ENCODE assay signal across 8 cellular contexts in the genomic region with DNA sequence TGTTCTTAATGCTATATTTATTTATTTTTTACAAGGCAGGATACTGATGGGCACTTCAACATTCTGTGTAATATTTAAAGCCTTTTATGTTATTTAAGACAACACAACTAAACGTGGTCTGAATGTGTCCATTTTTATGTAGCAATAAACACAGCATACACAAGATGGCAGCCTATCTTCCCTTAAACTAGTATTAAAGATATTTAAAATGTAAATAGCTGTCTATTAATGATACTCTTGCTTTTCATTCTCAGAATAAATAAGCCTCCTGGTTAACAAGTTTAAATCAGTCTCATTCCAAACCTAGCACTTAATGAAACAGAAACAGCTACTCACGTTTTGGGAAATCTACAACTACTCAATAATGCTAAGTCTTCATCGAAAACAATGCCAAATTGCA.
A peak's percentile ranks its signal among the peaks of the same experiment; 100 is the strongest.
DNase-seq lines count a peak whose midpoint lies in the region; ATAC-seq and TF ChIP-seq lines count a peak whose summit lies in the region.

No MANE protein-coding gene starts in this region.

- H3K27ac ChIP-seq in left lung, result no peak overlapping the region
- H3K27ac ChIP-seq in thyroid gland, result no peak overlapping the region

- no peaks in the 10 kb centered on the region for H3K9me3 ChIP-seq in left lung
- H3K9me3 ChIP-seq in thyroid gland, result no peaks in the 10 kb centered on the region

- H3K36me3 ChIP-seq in left lung (no peaks in the 10 kb centered on the region), thyroid gland (no peaks in the 10 kb centered on the region)

- ATAC-seq in HG02943 (IDR thresholded peaks at IDR 0.05; ENCODE audit: low read depth, unreplicated experiment) (peak; percentile 55), left lung (peak; percentile 91)

- H3K4me3 ChIP-seq in GM12865 (ENCODE audit: low read depth, low read length) (no peak overlapping the region), left lung (no peak overlapping the region), thyroid gland (replicated peaks in 1 of 3) (no peak overlapping the region)

- CTCF ChIA-PET in HEK293T (lab: Yijun Ruan, JAX), result interaction anchor here (0.6 to 2.0 kb wide), 5 partner anchors 14 to 415 kb away, joined by 3 to 4 read pairs (median 3); no protein-coding TSS in a partner anchor

- DNase-seq in GM12865 (ENCODE audit: low read depth) (peak; percentile 33), SHP77 treated with DMSO at 0.1 percent for 48 hours (lab: John Stamatoyannopoulos, UW) (peak; percentile 29), left lung (no peak), thyroid gland (no peak), HEK293T (ENCODE audit: extremely low spot score) (no peak), NCI-H2029 treated with DMSO at 0.1 percent for 48 hours (lab: John Stamatoyannopoulos, UW) (no peak), NCI-H2196 (lab: John Stamatoyannopoulos, UW; ENCODE audit: unreplicated experiment) (no peak)

- WGBS in thyroid gland, 2 donors, result 36 to 40% methylated on average over 3 of the region's 3 CpGs

- intact Hi-C loops in left lung (cut with DNase I) (loop anchor here in 1 of 2 donors (10.0 kb wide), 1 partner anchor 296 kb away; no protein-coding TSS in a partner anchor), thyroid gland (cut with DNase I) (no loop called here)

- H3K27me3 ChIP-seq in left lung (no peaks in the 10 kb centered on the region), thyroid gland (no peaks in the 10 kb centered on the region)

- POLR2A ChIA-PET in HEK293T (lab: Yijun Ruan, JAX), result interaction anchor here (0.9 kb wide), 1 partner anchor 471 kb away, joined by 3 read pairs; no protein-coding TSS in a partner anchor

- TF ChIP-seq CTCF in GM12865 (IDR thresholded peaks at IDR 0.05; ENCODE audit: insufficient read depth, low read depth, low read length, missing control alignments) (no peak), left lung (IDR thresholded peaks at IDR 0.05) (no peak), thyroid gland (IDR thresholded peaks at IDR 0.05) (no peak)

- H3K4me1 ChIP-seq in left lung (peaks cover 0 to 5% of the 10 kb centered on the region in 2 donors), thyroid gland (no peaks in the 10 kb centered on the region)

- no peak for TF ChIP-seq POLR2A in thyroid gland (IDR thresholded peaks at IDR 0.05)

TF ChIP-seq in HEK293T, 16 proteins besides CTCF, POLR2A, EP300 and RAD21:
- TF ChIP-seq CTBP1 (IDR thresholded peaks at IDR 0.05; ENCODE audit: borderline replicate concordance) (no peak), HDGF (IDR thresholded peaks at IDR 0.05; ENCODE audit: borderline replicate concordance) (no peak), SP1 (IDR thresholded peaks at IDR 0.05) (no peak), ARNT (IDR thresholded peaks at IDR 0.05) (no peak), FOXM1 (IDR thresholded peaks at IDR 0.05; ENCODE audit: borderline replicate concordance) (no peak)
- TF ChIP-seq, protein P1, sequence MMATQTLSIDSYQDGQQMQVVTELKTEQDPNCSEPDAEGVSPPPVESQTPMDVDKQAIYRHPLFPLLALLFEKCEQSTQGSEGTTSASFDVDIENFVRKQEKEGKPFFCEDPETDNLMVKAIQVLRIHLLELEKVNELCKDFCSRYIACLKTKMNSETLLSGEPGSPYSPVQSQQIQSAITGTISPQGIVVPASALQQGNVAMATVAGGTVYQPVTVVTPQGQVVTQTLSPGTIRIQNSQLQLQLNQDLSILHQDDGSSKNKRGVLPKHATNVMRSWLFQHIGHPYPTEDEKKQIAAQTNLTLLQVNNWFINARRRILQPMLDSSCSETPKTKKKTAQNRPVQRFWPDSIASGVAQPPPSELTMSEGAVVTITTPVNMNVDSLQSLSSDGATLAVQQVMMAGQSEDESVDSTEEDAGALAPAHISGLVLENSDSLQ (IDR thresholded peaks at IDR 0.05), result no peak

Comparison
In these comparisons a context has a peak if more than half of its experiments do, and no peak if none do; other contexts are left out.
1. DNase-seq: peak in GM12865 (single experiment) and SHP77 treated with DMSO at 0.1 percent for 48 hours (single experiment); none in left lung (0 of 2), thyroid gland (0 of 2), HEK293T (single experiment), NCI-H2029 treated with DMSO at 0.1 percent for 48 hours (single experiment) and NCI-H2196 (single experiment).